In genomic region chr16:2511128-2511785, GRCh38 we compare ENCODE assay signal across 2 cellular contexts.
TF ChIP-seq lines count a peak whose summit lies in the region.

No MANE protein-coding gene starts in this region.

TF ChIP-seq in GM12891, 5 proteins besides CTCF, POLR2A, EP300 and RAD21:
- TF ChIP-seq SPI1 (IDR thresholded peaks at IDR 0.05; ENCODE audit: low read depth, low read length) (no peak), POU2F2 (IDR thresholded peaks at IDR 0.05; ENCODE audit: low read depth, low read length) (no peak), POLR2AphosphoS5 (IDR thresholded peaks at IDR 0.05; ENCODE audit: low read depth, low read length) (no peak), TAF1 (IDR thresholded peaks at IDR 0.05; ENCODE audit: low read depth, low read length) (no peak), PAX5 (IDR thresholded peaks at IDR 0.05; ENCODE audit: insufficient read depth, low read length, severe bottlenecking) (no peak)

TF ChIP-seq in SK-N-SH, 30 proteins besides CTCF, POLR2A, EP300 and RAD21:
- TF ChIP-seq FOXJ3 (CRISPR knock-in tag; IDR thresholded peaks at IDR 0.05) (no peak), USF2 (IDR thresholded peaks at IDR 0.05; ENCODE audit: borderline replicate concordance, low read depth, low read length) (no peak), GABPA (IDR thresholded peaks at IDR 0.05; ENCODE audit: low read depth) (no peak), JUND (IDR thresholded peaks at IDR 0.05) (no peak)
